Comparison of ENCODE assay signal across 1 cellular context in genomic region chr6:43016166-43016915, GRCh38.
TF ChIP-seq lines count a peak whose summit lies in the region.

No MANE protein-coding gene starts in this region.

TF ChIP-seq in HCT116, 20 proteins besides CTCF, POLR2A, EP300 and RAD21 (continued from another document):
- no peak for TF ChIP-seq ATF3 (IDR thresholded peaks at IDR 0.05)
